In genomic region chr17:2399572-2400473, GRCh38 we compare ENCODE assay signal across 1 cellular context.
TF ChIP-seq lines count a peak whose summit lies in the region.

No MANE protein-coding gene starts in this region.

TF ChIP-seq in K562, 482 proteins besides CTCF, POLR2A, EP300 and RAD21 (continued from another document and continues in another):
- TF ChIP-seq ETS1 (conservative IDR thresholded peaks at IDR 0.05; ENCODE audit: control insufficient read depth, low read depth, low read length) (peak; percentile 6; the same call in 1 of the 2 replicates), MYNN (IDR thresholded peaks at IDR 0.05) (peak; percentile 31; the same call in 1 of the 2 replicates), MYNN (CRISPR knock-in tag; IDR thresholded peaks at IDR 0.05) (no peak), TAF9B (IDR thresholded peaks at IDR 0.05; ENCODE audit: partially characterized antibody) (peak; percentile 36), L3MBTL2 (IDR thresholded peaks at IDR 0.05) (peak; percentile 72), MYC (IDR thresholded peaks at IDR 0.05; ENCODE audit: low read depth, low read length) (peak; percentile 85), MYC (CRISPR knock-in tag; IDR thresholded peaks at IDR 0.05; ENCODE audit: borderline replicate concordance, low read depth) (0 out of 2 replicates have a peak, but pooled peaks have one; percentile 52), POLR2H (tag; IDR thresholded peaks at IDR 0.05; ENCODE audit: low read depth) (peak; percentile 66), ZZZ3 (IDR thresholded peaks at IDR 0.05) (no peak), STAG1 (CRISPR knock-in tag; IDR thresholded peaks at IDR 0.05; ENCODE audit: borderline replicate concordance) (no peak), NFRKB (IDR thresholded peaks at IDR 0.05; ENCODE audit: low read depth) (peak; percentile 35; the same call in 1 of the 2 replicates), ZNF444 (CRISPR knock-in tag; IDR thresholded peaks at IDR 0.05) (no peak), ZC3H11A (IDR thresholded peaks at IDR 0.05; ENCODE audit: low read depth, low read length) (no peak), MNT (conservative IDR thresholded peaks at IDR 0.05) (peak; percentile 99), EP400 (IDR thresholded peaks at IDR 0.05) (peak; percentile 80), CHD2 (IDR thresholded peaks at IDR 0.05; ENCODE audit: low read depth, low read length) (no peak), KDM4B (IDR thresholded peaks at IDR 0.05; ENCODE audit: borderline replicate concordance in 2 of 2, low read depth in 1 of 2) (0 out of 4 replicates have a peak, but pooled peaks of 1 of the 2 experiments have one; percentile 78), CEBPB (tag; IDR thresholded peaks at IDR 0.05) (peak; percentile 76), MAX (CRISPR knock-in tag; IDR thresholded peaks at IDR 0.05) (peak; percentile 92), VEZF1 (CRISPR knock-in tag; IDR thresholded peaks at IDR 0.05) (peak; percentile 75), NKRF (IDR thresholded peaks at IDR 0.05; ENCODE audit: borderline replicate concordance) (peak; percentile 76), ZNF253 (CRISPR knock-in tag; conservative IDR thresholded peaks at IDR 0.05) (no peak), CREM (IDR thresholded peaks at IDR 0.05; ENCODE audit: low read depth) (peak; percentile 91), NONO (IDR thresholded peaks at IDR 0.05; ENCODE audit: low read depth in 2 of 2, low read length in 1 of 2) (0 out of 4 replicates have a peak, but pooled peaks of 1 of the 2 experiments have one; percentile 17), POLR2G (IDR thresholded peaks at IDR 0.05; ENCODE audit: low read depth, low read length) (peak; percentile 92), NFXL1 (CRISPR knock-in tag; IDR thresholded peaks at IDR 0.05) (no peak), NR0B1 (IDR thresholded peaks at IDR 0.05; ENCODE audit: partially characterized antibody) (no peak), MXI1 (IDR thresholded peaks at IDR 0.05; ENCODE audit: low read depth, low read length) (peak; percentile 56; the same call in 1 of the 2 replicates), PRMT5 (CRISPR knock-in tag; IDR thresholded peaks at IDR 0.05) (no peak), ZBTB1 (CRISPR knock-in tag; IDR thresholded peaks at IDR 0.05; ENCODE audit: borderline replicate concordance, low read depth) (peak; percentile 28; the same call in 1 of the 2 replicates), ZBTB7A (IDR thresholded peaks at IDR 0.05; ENCODE audit: borderline replicate concordance, control insufficient read depth, low read depth, low read length) (peak; percentile 94), CREB1 (IDR thresholded peaks at IDR 0.05) (peak; percentile 76), CREB1 (CRISPR knock-in tag; IDR thresholded peaks at IDR 0.05) (peak; percentile 90), CTBP1 (IDR thresholded peaks at IDR 0.05; ENCODE audit: borderline replicate concordance) (peak; percentile 46; the same call in 1 of the 2 replicates), KDM1A (IDR thresholded peaks at IDR 0.05) (peak in 1 of 2 experiments; percentile 94; a peak in 2 of 4 replicates), CBFA2T3 (IDR thresholded peaks at IDR 0.05) (peak; percentile 16; the same call in 1 of the 2 replicates), OTX1 (CRISPR knock-in tag; IDR thresholded peaks at IDR 0.05) (no peak), SRSF9 (IDR thresholded peaks at IDR 0.05; ENCODE audit: borderline replicate concordance, low read depth, low read length) (no peak), ZBTB43 (CRISPR knock-in tag; IDR thresholded peaks at IDR 0.05) (peak; percentile 73), KDM5B (IDR thresholded peaks at IDR 0.05; ENCODE audit: insufficient replicate concordance, low read depth, low read length) (peak; percentile 3), NR2F6 (CRISPR knock-in tag; IDR thresholded peaks at IDR 0.05) (no peak), CCNT2 (IDR thresholded peaks at IDR 0.05; ENCODE audit: borderline replicate concordance, extremely low read depth, insufficient read length, low read depth, low read length) (peak; percentile 85), ETV6 (IDR thresholded peaks at IDR 0.05; ENCODE audit: borderline replicate concordance in 1 of 2, low read depth in 2 of 2, low read length in 1 of 2) (no peak), ETV6 (CRISPR knock-in tag; IDR thresholded peaks at IDR 0.05; ENCODE audit: borderline replicate concordance) (no peak), SMARCC2 (IDR thresholded peaks at IDR 0.05; ENCODE audit: low read depth) (no peak), THRAP3 (IDR thresholded peaks at IDR 0.05; ENCODE audit: borderline replicate concordance) (no peak), JUN (IDR thresholded peaks at IDR 0.05; ENCODE audit: borderline replicate concordance, low read depth, low read length) (peak; percentile 36; the same call in 1 of the 2 replicates), JUN (CRISPR knock-in tag; IDR thresholded peaks at IDR 0.05; ENCODE audit: borderline replicate concordance) (no peak), TEAD4 (IDR thresholded peaks at IDR 0.05; ENCODE audit: low read length) (peak; percentile 63), TEAD4 (CRISPR knock-in tag; IDR thresholded peaks at IDR 0.05; ENCODE audit: borderline replicate concordance) (peak; percentile 74; the same call in 1 of the 2 replicates), SRF (CRISPR knock-in tag; IDR thresholded peaks at IDR 0.05) (no peak), E2F6 (IDR thresholded peaks at IDR 0.05; ENCODE audit: borderline replicate concordance in 1 of 2, extremely low read depth in 1 of 2, insufficient read depth in 1 of 2, insufficient read length in 1 of 2, low read depth in 1 of 2, low read length in 1 of 2, poor library complexity in 1 of 2, severe bottlenecking in 1 of 2) (peak in 1 of 2 experiments; percentile 74), MLLT1 (IDR thresholded peaks at IDR 0.05) (peak in 1 of 2 experiments; percentile 40; a peak in 1 of 4 replicates), RBM14 (IDR thresholded peaks at IDR 0.05; ENCODE audit: borderline replicate concordance, insufficient read depth, low read depth, low read length) (no peak), GATAD2A (IDR thresholded peaks at IDR 0.05) (0 out of 2 replicates have a peak, but pooled peaks have one; percentile 21), SIN3A (IDR thresholded peaks at IDR 0.05; ENCODE audit: borderline replicate concordance in 2 of 2, control insufficient read depth in 1 of 2, low read depth in 2 of 2, low read length in 2 of 2) (peak in 1 of 2 experiments; percentile 60; a peak in 1 of 4 replicates), E2F1 (CRISPR knock-in tag; IDR thresholded peaks at IDR 0.05) (peak; percentile 75), ATF7 (IDR thresholded peaks at IDR 0.05) (peak; percentile 87), MTA1 (IDR thresholded peaks at IDR 0.05; ENCODE audit: borderline replicate concordance) (peak; percentile 73), ZNF282 (CRISPR knock-in tag; IDR thresholded peaks at IDR 0.05) (0 out of 2 replicates have a peak, but pooled peaks have one; percentile 26)
